1 cellular context compared by ENCODE assay signal in the genomic region with DNA sequence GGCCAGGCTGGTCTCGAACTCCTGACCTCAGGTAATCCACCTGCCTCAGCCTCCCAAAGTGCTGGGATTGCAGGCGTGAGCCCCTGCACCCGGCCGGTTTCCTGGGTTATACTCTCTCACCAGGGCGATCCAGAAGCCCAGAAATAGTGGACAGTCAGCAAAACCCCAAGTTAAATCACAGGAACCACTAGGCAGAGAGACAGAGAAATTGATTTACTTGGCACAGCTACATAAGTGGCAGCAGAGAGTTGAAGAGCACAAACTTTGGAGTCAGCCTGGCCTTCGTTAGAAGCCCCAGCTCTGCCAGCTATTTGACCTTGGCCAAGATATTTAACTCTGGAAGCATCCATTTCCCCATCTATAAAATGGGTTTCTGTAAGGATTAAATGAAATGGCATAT.
TF ChIP-seq lines count a peak whose summit lies in the region.

No MANE protein-coding gene starts in this region.

TF ChIP-seq in K562, 482 proteins besides CTCF, POLR2A, EP300 and RAD21:
- TF ChIP-seq ZNF316 (IDR thresholded peaks at IDR 0.05) = peak; percentile 47
- TF ChIP-seq, protein P1, sequence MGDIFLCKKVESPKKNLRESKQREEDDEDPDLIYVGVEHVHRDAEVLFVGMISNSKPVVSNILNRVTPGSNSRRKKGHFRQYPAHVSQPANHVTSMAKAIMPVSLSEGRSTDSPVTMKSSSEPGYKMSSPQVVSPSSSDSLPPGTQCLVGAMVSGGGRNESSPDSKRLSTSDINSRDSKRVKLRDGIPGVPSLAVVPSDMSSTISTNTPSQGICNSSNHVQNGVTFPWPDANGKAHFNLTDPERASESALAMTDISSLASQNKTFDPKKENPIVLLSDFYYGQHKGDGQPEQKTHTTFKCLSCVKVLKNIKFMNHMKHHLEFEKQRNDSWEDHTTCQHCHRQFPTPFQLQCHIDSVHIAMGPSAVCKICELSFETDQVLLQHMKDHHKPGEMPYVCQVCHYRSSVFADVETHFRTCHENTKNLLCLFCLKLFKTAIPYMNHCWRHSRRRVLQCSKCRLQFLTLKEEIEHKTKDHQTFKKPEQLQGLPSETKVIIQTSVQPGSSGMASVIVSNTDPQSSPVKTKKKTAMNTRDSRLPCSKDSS (IDR thresholded peaks at IDR 0.05; ENCODE audit: low read depth, partially characterized antibody) = no peak
